Comparison of ENCODE assay signal across 21 cellular contexts in the genomic region with DNA sequence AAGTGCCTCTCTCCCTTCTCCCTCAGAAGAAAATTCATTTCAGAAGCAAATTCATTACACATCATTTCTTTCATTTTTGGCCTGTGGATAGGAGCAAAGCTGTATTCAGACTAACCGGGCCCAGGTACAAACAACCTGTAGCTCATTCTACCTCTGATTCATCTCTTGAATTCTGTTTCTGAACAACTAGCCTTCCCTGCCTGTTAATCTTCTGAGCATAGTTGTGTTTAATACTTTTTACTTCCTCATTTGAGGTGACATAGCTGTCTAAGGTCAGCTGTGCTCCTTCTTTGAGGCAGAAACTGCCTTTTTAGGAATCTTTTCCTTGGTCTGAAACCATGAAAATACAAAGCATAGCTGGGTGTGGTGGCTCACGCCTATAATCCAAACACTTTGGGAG. TPM values are rescaled to one million over a fixed set of nuclear protein-coding genes. Genes with fewer than 3 reads are reported as not detected.
DNase-seq lines count a peak whose midpoint lies in the region; ATAC-seq and TF ChIP-seq lines count a peak whose summit lies in the region.
"Had no signal": no experiment of that assay in that cellular context is flagged by ENCODE, and none has a peak within 500 bp of the region (broad histone marks: within the 10 kb centered on the region; RNA-seq: fewer than 3 reads in every experiment).

No MANE protein-coding gene starts in this region.

- CTCF ChIA-PET in GM10248 (lab: Yijun Ruan, JAX): interaction anchor here (0.9 to 7.9 kb wide), 7 partner anchors 9 to 39 kb away, joined by 3 to 75 read pairs (median 6); no protein-coding TSS in a partner anchor

- DNase-seq in GM10248 (ENCODE audit: extremely low spot score) (peak; percentile 43), OCI-M1 (lab: John Stamatoyannopoulos, UW) (peak; percentile 93), left lung (no peak), globus pallidus (ENCODE audit: low spot score) (no peak), natural killer cell (no peak), NCI-H1092 (lab: John Stamatoyannopoulos, UW) (no peak), NCI-H69 (lab: John Stamatoyannopoulos, UW) (no peak)
- DNase-seq: activated CD4-positive, CD25-positive, alpha-beta regulatory T cell; foreskin fibroblast; GM23248; hypothalamus; NCI-H1694 treated with DMSO at 0.1 percent for 48 hours; NCI-H226; psoas muscle; stimulated activated CD4-positive, alpha-beta T cell treated with anti-CD3 and anti-CD28 coated beads, Interleukin-2, amount 100 ng/mL, for 48 hours; upper lobe of left lung had no signal

- no peaks in the 10 kb centered on the region for H3K27me3 ChIP-seq in left lung
- H3K27me3 ChIP-seq: upper lobe of left lung had no signal

- peak overlapping the region in 1 of 2 donors; percentile 70 for H3K27ac Mint-ChIP-seq in natural killer cell
- H3K27ac Mint-ChIP-seq: T-helper 1 cell treated with Interleukin-12 subunit alpha and Interleukin-12 subunit beta and Interleukin-4 antibody, amounts not matched to agents 30 μg/mL and 1 μg/mL, for 36 hours had no signal

- POLR2A ChIA-PET in GM10248 (lab: Yijun Ruan, JAX): interaction anchor here (0.8 kb wide), 1 partner anchor 12 kb away, joined by 3 read pairs; no protein-coding TSS in a partner anchor

- ATAC-seq in HG02870 (IDR thresholded peaks at IDR 0.05; ENCODE audit: unreplicated experiment) (peak; percentile 51), left lung (peak; percentile 22), natural killer cell (no peak)
- ATAC-seq: psoas muscle, Right ventricle myocardium inferior had no signal

- H3K36me3 ChIP-seq in left lung: peaks cover 0 to 18% of the 10 kb centered on the region in 2 donors

- peaks cover 0 to 4% of the 10 kb centered on the region in 2 donors for H3K4me1 Mint-ChIP-seq in natural killer cell
- H3K4me1 Mint-ChIP-seq: neural crest cell had no signal

- intact Hi-C loops in left lung (cut with DNase I): no loop called here
- intact Hi-C loops in natural killer cell (cut with micrococcal nuclease): no loop called here

- peaks cover 0 to 4% of the 10 kb centered on the region in 2 donors for H3K4me1 ChIP-seq in left lung
- H3K4me1 ChIP-seq: upper lobe of left lung had no signal

- H3K9me3 ChIP-seq in left lung: no peaks in the 10 kb centered on the region
- H3K9me3 ChIP-seq: psoas muscle, upper lobe of left lung had no signal

- no peaks in the 10 kb centered on the region for H3K27me3 Mint-ChIP-seq in natural killer cell (ENCODE audit: low read depth in 2 of 2)

- H3K36me3 Mint-ChIP-seq in natural killer cell: no peaks in the 10 kb centered on the region

- no peak overlapping the region for H3K27ac ChIP-seq in left lung
- H3K27ac ChIP-seq: GM23248, psoas muscle, upper lobe of left lung had no signal

- H3K4me3 Mint-ChIP-seq in natural killer cell: no peak overlapping the region
- H3K4me3 Mint-ChIP-seq: neural crest cell; T-helper 1 cell treated with Interleukin-12 subunit alpha and Interleukin-12 subunit beta and Interleukin-4 antibody, amounts not matched to agents 30 μg/mL and 1 μg/mL, for 36 hours had no signal

- no peak for TF ChIP-seq CTCF in GM10248 (IDR thresholded peaks at IDR 0.05; ENCODE audit: control extremely low read depth, extremely low read depth, low read depth, missing control alignments)
- no peak for TF ChIP-seq CTCF in left lung (IDR thresholded peaks at IDR 0.05)
- no peak for TF ChIP-seq CTCF in natural killer cell (IDR thresholded peaks at IDR 0.05)

- H3K9me3 Mint-ChIP-seq in natural killer cell: no peaks in the 10 kb centered on the region
- H3K9me3 Mint-ChIP-seq: neural crest cell; T-helper 1 cell treated with Interleukin-12 subunit alpha and Interleukin-12 subunit beta and Interleukin-4 antibody, amounts not matched to agents 30 μg/mL and 1 μg/mL, for 36 hours had no signal

- H3K4me3 ChIP-seq in left lung: no peak overlapping the region
- H3K4me3 ChIP-seq: GM23248, psoas muscle, skin epidermis, upper lobe of left lung had no signal

RNA-seq across cellular contexts. Expression of gene IL18BP, which starts 12.6 kb away (rescaled TPM):
- total RNA-seq in left lung (10 to 100 TPM; 15.2 to 20.1 TPM), natural killer cell (10 to 100 TPM; 23.1 to 35.5 (median 27.2) TPM)

RNA-seq across cellular contexts. Expression of gene RNF121, which starts 57.3 kb away (rescaled TPM):
- total RNA-seq in left lung (10 to 100 TPM; 30.3 to 31.4 TPM), natural killer cell (10 to 100 TPM; 22.7 to 28.2 (median 22.9) TPM)

RNA-seq across cellular contexts. Expression of gene XNDC1N, which starts 57.7 kb away (rescaled TPM):
- total RNA-seq in left lung: 1 to 10 TPM; 5.6 to 7.7 TPM
- total RNA-seq in natural killer cell: 10 to 100 TPM in 2 of 3 donors, 1 to 10 TPM in 1; 9.6 to 16.1 (median 14.1) TPM

Comparison
In these comparisons a context has a peak if more than half of its experiments do, and no peak if none do; other contexts are left out.
1. DNase-seq: peak in GM10248 (single experiment) and OCI-M1 (single experiment); none in left lung (0 of 2), globus pallidus (single experiment), natural killer cell (single experiment), NCI-H1092 (single experiment) and NCI-H69 (single experiment).
2. ATAC-seq: peak in HG02870 (single experiment) and left lung (single experiment); none in natural killer cell (0 of 3).